Comparison of ENCODE assay signal across 20 cellular contexts in the genomic region with DNA sequence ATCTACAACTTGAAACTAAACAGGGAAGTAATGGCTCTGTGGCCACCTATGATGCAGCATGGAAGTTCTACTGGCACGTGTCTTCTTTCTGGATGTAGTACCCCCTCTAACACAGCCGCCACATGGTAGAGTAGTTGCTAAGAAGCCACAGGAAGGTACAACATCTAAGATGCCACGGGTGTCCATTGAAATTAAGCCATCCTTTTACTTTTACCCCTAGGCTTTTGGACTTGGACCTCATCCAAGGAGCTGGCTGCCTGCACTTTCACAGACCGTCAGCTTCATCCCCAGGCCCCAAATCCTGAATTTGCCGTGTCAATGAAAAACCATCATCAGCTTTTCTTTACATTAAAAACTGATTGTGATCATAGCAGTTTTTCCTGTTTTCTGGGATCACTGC.
DNase-seq lines count a peak whose midpoint lies in the region; ATAC-seq and TF ChIP-seq lines count a peak whose summit lies in the region.
"Had no signal": no experiment of that assay in that cellular context is flagged by ENCODE, and none has a peak within 500 bp of the region (broad histone marks: within the 10 kb centered on the region; RNA-seq: fewer than 3 reads in every experiment).

No MANE protein-coding gene starts in this region.

- no peaks in the 10 kb centered on the region for H3K27me3 ChIP-seq in right atrium auricular region
- no peaks in the 10 kb centered on the region for H3K27me3 ChIP-seq in heart left ventricle
- H3K27me3 ChIP-seq in muscle layer of colon (ENCODE audit: control insufficient read depth in 1 of 2, insufficient read depth in 2 of 2, low read length in 2 of 2) = no peaks in the 10 kb centered on the region
- H3K27me3 ChIP-seq in uterus = no peaks in the 10 kb centered on the region
- H3K27me3 ChIP-seq: MG63 had no signal

- WGBS in heart left ventricle, 4 donors = 50 to 57% (median 55%) methylated on average over 5 of the region's 5 CpGs

- no peak for TF ChIP-seq POLR2A in heart left ventricle (IDR thresholded peaks at IDR 0.05)
- no peak for TF ChIP-seq POLR2A in uterus (IDR thresholded peaks at IDR 0.05)

- H3K36me3 ChIP-seq in right atrium auricular region = no peaks in the 10 kb centered on the region
- H3K36me3 ChIP-seq in heart left ventricle = no peaks in the 10 kb centered on the region
- peaks cover 5% of the 10 kb centered on the region for H3K36me3 ChIP-seq in muscle layer of colon (ENCODE audit: insufficient read depth, low read length)
- no peaks in the 10 kb centered on the region for H3K36me3 ChIP-seq in uterus
- H3K36me3 ChIP-seq: MG63 had no signal

- no peak overlapping the region for H3K4me3 ChIP-seq in right atrium auricular region
- H3K4me3 ChIP-seq in heart left ventricle = no peak overlapping the region
- H3K4me3 ChIP-seq in muscle layer of colon (ENCODE audit: low read depth in 1 of 2, low read length in 2 of 2) = no peak overlapping the region
- H3K4me3 ChIP-seq in uterus = no peak overlapping the region
- H3K4me3 ChIP-seq: MG63 had no signal

- intact Hi-C loops in heart left ventricle (cut with DNase I) = no loop called here
- intact Hi-C loops in uterus (cut with DNase I; ENCODE audit: low total_unique reads) = no loop called here

- H3K4me1 ChIP-seq in right atrium auricular region (peaks cover 0 to 58% of the 10 kb centered on the region in 2 donors), heart left ventricle (peaks cover 0 to 75% (median 32%) of the 10 kb centered on the region in 12 donors), muscle layer of colon (ENCODE audit: insufficient read depth, low read length) (peaks cover 78% of the 10 kb centered on the region), uterus (peaks cover 15 to 24% of the 10 kb centered on the region in 2 donors)
- H3K4me1 ChIP-seq: Caco-2 had no signal

- ATAC-seq in heart left ventricle (no peak), HG03571 (IDR thresholded peaks at IDR 0.05; ENCODE audit: unreplicated experiment) (no peak)
- ATAC-seq: PC-3 had no signal

- TF ChIP-seq CTCF in right atrium auricular region (IDR thresholded peaks at IDR 0.05) (no peak), heart left ventricle (IDR thresholded peaks at IDR 0.05) (no peak), uterus (IDR thresholded peaks at IDR 0.05) (no peak)

- no peaks in the 10 kb centered on the region for H3K9me3 ChIP-seq in right atrium auricular region
- H3K9me3 ChIP-seq in heart left ventricle = no peaks in the 10 kb centered on the region
- no peaks in the 10 kb centered on the region for H3K9me3 ChIP-seq in muscle layer of colon (ENCODE audit: low read length)
- no peaks in the 10 kb centered on the region for H3K9me3 ChIP-seq in uterus
- H3K9me3 ChIP-seq: Caco-2, MG63 had no signal

- H3K27ac ChIP-seq in right atrium auricular region (peak overlapping the region; percentile 53 to 61), heart left ventricle (peak overlapping the region in 5 of 12 donors; percentile 11 to 76 (median 20)), muscle layer of colon (ENCODE audit: low read depth, low read length) (peak overlapping the region; percentile 70), uterus (peak overlapping the region; percentile 69 to 74)
- H3K27ac ChIP-seq: HL-60, RWPE1 had no signal

- DNase-seq in right atrium auricular region (ENCODE audit: low spot score) = no peak
- no peak for DNase-seq in heart left ventricle
- DNase-seq in RPMI8226 = peak; percentile 13
- DNase-seq in uterus = no peak
- no peak for DNase-seq in NCI-H524 treated with DMSO at 0.1 percent for 48 hours (lab: John Stamatoyannopoulos, UW)
- no peak for DNase-seq in HuH-7.5 (ENCODE audit: low spot score)
- DNase-seq: Caco-2; CD4-positive, alpha-beta T cell; H9; Karpas-422; MG63; NCI-H1694 treated with DMSO at 0.1 percent for 48 hours; NCI-H510A; NCI-H82; PC-3; SIG-M5 had no signal

- H3K9ac ChIP-seq in muscle layer of colon (ENCODE audit: low read length) = no peak overlapping the region
